In genomic region chr11:131823772-131824171, GRCh38 we compare ENCODE assay signal across 28 cellular contexts.
DNase-seq lines count a peak whose midpoint lies in the region; FAIRE-seq and TF ChIP-seq lines count a peak whose summit lies in the region.
"Had no signal": no experiment of that assay in that cellular context is flagged by ENCODE, and none has a peak within 500 bp of the region (broad histone marks: within the 10 kb centered on the region; RNA-seq: fewer than 3 reads in every experiment).

No MANE protein-coding gene starts in this region.

- no peak overlapping the region for H3K4me3 ChIP-seq in neutrophil (ENCODE audit: low read depth in 1 of 2, low read length in 1 of 2)
- H3K4me3 ChIP-seq: adrenal gland, sigmoid colon, suprapubic skin, upper lobe of right lung had no signal

- H3K4me3 Mint-ChIP-seq in activated CD4-positive, alpha-beta T cell treated with anti-CD3 and anti-CD28 coated beads, Interleukin-2, amount 10 ng/mL, durations not matched to agents 24 days and 14 days: no peak overlapping the region
- H3K4me3 Mint-ChIP-seq: activated B cell treated with CpG ODN at 0.5 μM for 24 hours; activated CD8-positive, alpha-beta memory T cell treated with anti-CD3 and anti-CD28 coated beads, Interleukin-2, amount 10 ng/mL, durations not matched to agents 7 days and 5 days; activated T-cell treated with anti-CD3 and anti-CD28 coated beads, Interleukin-2, amount 50 U/mL, for 72 hours; CD4-positive, alpha-beta T cell; T-cell had no signal

- peak; percentile 76 for FAIRE-seq in endometrium (lab: Jason Lieb, UNC)
- FAIRE-seq: frontal cortex had no signal

- H3K27me3 ChIP-seq in neutrophil: no peaks in the 10 kb centered on the region
- H3K27me3 ChIP-seq: adrenal gland, sigmoid colon, suprapubic skin had no signal

- H3K36me3 Mint-ChIP-seq in activated CD4-positive, alpha-beta T cell treated with anti-CD3 and anti-CD28 coated beads, Interleukin-2, amount 10 ng/mL, durations not matched to agents 24 days and 14 days (ENCODE audit: low read depth): no peaks in the 10 kb centered on the region
- H3K36me3 Mint-ChIP-seq: activated CD8-positive, alpha-beta memory T cell treated with anti-CD3 and anti-CD28 coated beads, Interleukin-2, amount 10 ng/mL, durations not matched to agents 7 days and 5 days; T-cell had no signal

- no peak overlapping the region for H3K27ac Mint-ChIP-seq in activated CD4-positive, alpha-beta T cell treated with anti-CD3 and anti-CD28 coated beads, Interleukin-2, amount 10 ng/mL, durations not matched to agents 24 days and 14 days
- H3K27ac Mint-ChIP-seq: activated B cell treated with CpG ODN at 0.5 μM for 24 hours; activated CD8-positive, alpha-beta memory T cell treated with anti-CD3 and anti-CD28 coated beads, Interleukin-2, amount 10 ng/mL, durations not matched to agents 7 days and 5 days; activated T-cell treated with anti-CD3 and anti-CD28 coated beads, Interleukin-2, amount 50 U/mL, for 72 hours; CD4-positive, alpha-beta T cell; T-cell had no signal

- H3K9me3 Mint-ChIP-seq in activated CD4-positive, alpha-beta T cell treated with anti-CD3 and anti-CD28 coated beads, Interleukin-2, amount 10 ng/mL, durations not matched to agents 24 days and 14 days: no peaks in the 10 kb centered on the region
- H3K9me3 Mint-ChIP-seq: activated B cell treated with CpG ODN at 0.5 μM for 24 hours; activated T-cell treated with anti-CD3 and anti-CD28 coated beads, Interleukin-2, amount 50 U/mL, for 72 hours; CD4-positive, alpha-beta T cell had no signal

- no peaks in the 10 kb centered on the region for H3K4me1 Mint-ChIP-seq in activated CD4-positive, alpha-beta T cell treated with anti-CD3 and anti-CD28 coated beads, Interleukin-2, amount 10 ng/mL, durations not matched to agents 24 days and 14 days
- H3K4me1 Mint-ChIP-seq: activated B cell treated with CpG ODN at 0.5 μM for 24 hours; activated CD8-positive, alpha-beta memory T cell treated with anti-CD3 and anti-CD28 coated beads, Interleukin-2, amount 10 ng/mL, durations not matched to agents 7 days and 5 days; T-cell had no signal

- intact Hi-C loops in activated CD4-positive, alpha-beta T cell treated with anti-CD3 and anti-CD28 coated beads, Interleukin-2, amount 10 ng/mL, durations not matched to agents 24 days and 14 days (cut with micrococcal nuclease): no loop called here

- H3K36me3 ChIP-seq in neutrophil: no peaks in the 10 kb centered on the region
- H3K36me3 ChIP-seq: adrenal gland, brain microvascular endothelial cell, sigmoid colon, suprapubic skin, upper lobe of right lung had no signal

- no peaks in the 10 kb centered on the region for H3K27me3 Mint-ChIP-seq in activated CD4-positive, alpha-beta T cell treated with anti-CD3 and anti-CD28 coated beads, Interleukin-2, amount 10 ng/mL, durations not matched to agents 24 days and 14 days
- H3K27me3 Mint-ChIP-seq: activated B cell treated with CpG ODN at 0.5 μM for 24 hours; activated CD8-positive, alpha-beta memory T cell treated with anti-CD3 and anti-CD28 coated beads, Interleukin-2, amount 10 ng/mL, durations not matched to agents 7 days and 5 days; CD4-positive, alpha-beta T cell had no signal

- H3K9me3 ChIP-seq in neutrophil: no peaks in the 10 kb centered on the region
- H3K9me3 ChIP-seq: adrenal gland, sigmoid colon, suprapubic skin, upper lobe of right lung had no signal

- H3K27ac ChIP-seq in neutrophil: peak overlapping the region; percentile 68
- H3K27ac ChIP-seq: 22Rv1, adrenal gland, brain microvascular endothelial cell, RWPE1, sigmoid colon, suprapubic skin, upper lobe of right lung had no signal

- no peak for TF ChIP-seq CTCF in neutrophil (IDR thresholded peaks at IDR 0.05)
- TF ChIP-seq CTCF in GM10266 (IDR thresholded peaks at IDR 0.05; ENCODE audit: control insufficient read depth, insufficient read depth, low read depth, missing control alignments): no peak

- peak; percentile 13 for DNase-seq in DMS153 (lab: John Stamatoyannopoulos, UW)
- DNase-seq in DMS153 treated with DMSO at 0.1 percent for 48 hours (lab: John Stamatoyannopoulos, UW; ENCODE audit: unreplicated experiment): no peak
- peak; percentile 56 for DNase-seq in NCI-H2227 (lab: John Stamatoyannopoulos, UW; ENCODE audit: unreplicated experiment)
- DNase-seq in GM10266 (ENCODE audit: extremely low spot score): no peak
- DNase-seq in activated CD4-positive, alpha-beta T cell treated with anti-CD3 and anti-CD28 coated beads, Interleukin-2, amount 10 ng/mL, durations not matched to agents 24 days and 14 days: no peak
- no peak for DNase-seq in NCI-H1436 (lab: John Stamatoyannopoulos, UW)
- DNase-seq: activated B cell treated with CpG ODN at 0.5 μM for 24 hours; activated CD8-positive, alpha-beta memory T cell treated with anti-CD3 and anti-CD28 coated beads, Interleukin-2, amount 10 ng/mL, durations not matched to agents 7 days and 5 days; activated naive CD4-positive, alpha-beta T cell; activated T-cell treated with anti-CD3 and anti-CD28 coated beads, Interleukin-2, amount 50 U/mL, for 72 hours; adrenal gland; brain microvascular endothelial cell; CD4-positive, alpha-beta T cell; Kasumi-1; left cardiac atrium; mammary epithelial cell; MV-4-11; NCI-H82; sigmoid colon; stimulated activated naive CD4-positive, alpha-beta T cell; T-cell; upper lobe of right lung had no signal

- peaks cover 7 to 42% of the 10 kb centered on the region in 2 experiments for H3K4me1 ChIP-seq in neutrophil (ENCODE audit: control insufficient read depth in 1 of 2, insufficient read depth in 1 of 2, low read depth in 1 of 2, low read length in 1 of 2)
- H3K4me1 ChIP-seq: adrenal gland, sigmoid colon, suprapubic skin, upper lobe of right lung had no signal

Comparison
In these comparisons a context has a peak if more than half of its experiments do, and no peak if none do; other contexts are left out.
1. DNase-seq: peak in DMS153 (single experiment) and NCI-H2227 (single experiment); none in DMS153 treated with DMSO at 0.1 percent for 48 hours (single experiment), GM10266 (single experiment), activated CD4-positive, alpha-beta T cell treated with anti-CD3 and anti-CD28 coated beads, Interleukin-2, amount 10 ng/mL, durations not matched to agents 24 days and 14 days (single experiment) and NCI-H1436 (single experiment).